Comparison of ENCODE assay signal across 1 cellular context in genomic region chr13:39600766-39601165, GRCh38.
TF ChIP-seq lines count a peak whose summit lies in the region.

No MANE protein-coding gene starts in this region.

TF ChIP-seq in GM23338, 12 proteins besides CTCF, POLR2A, EP300 and RAD21 (continued from another document):
- TF ChIP-seq ZNF462 (CRISPR knock-in tag; IDR thresholded peaks at IDR 0.05) (no peak), ETS1 (IDR thresholded peaks at IDR 0.05) (no peak), POLR2AphosphoS5 (IDR thresholded peaks at IDR 0.05; ENCODE audit: low read depth) (no peak), REST (IDR thresholded peaks at IDR 0.05; ENCODE audit: unreplicated experiment) (no peak), CREB1 (CRISPR knock-in tag; IDR thresholded peaks at IDR 0.05; ENCODE audit: low read depth) (no peak), ZNF114 (CRISPR knock-in tag; IDR thresholded peaks at IDR 0.05) (no peak)
